19 cellular contexts compared by ENCODE assay signal in genomic region chr17:17365476-17366110, GRCh38.
"Had no signal": no experiment of that assay in that cellular context is flagged by ENCODE, and none has a peak within 500 bp of the region (broad histone marks: within the 10 kb centered on the region; RNA-seq: fewer than 3 reads in every experiment).

No MANE protein-coding gene starts in this region.

- H3K4me1 ChIP-seq: psoas muscle, tibial artery had no signal

- H3K4me3 ChIP-seq: body of pancreas, cardiac muscle cell, left lung, ovary, psoas muscle, tibial artery had no signal

- H3K27ac ChIP-seq: body of pancreas, cardiac muscle cell, left lung, ovary, psoas muscle, tibial artery had no signal

- FAIRE-seq: endometrium had no signal

- ATAC-seq: activated CD4-positive, CD25-positive, alpha-beta regulatory T cell treated with anti-CD3 and anti-CD28 coated beads, Interleukin-2, amount 50 U/mL, for 24 hours; activated naive CD8-positive, alpha-beta T cell treated with anti-CD3 and anti-CD28 coated beads, Interleukin-2, amount 50 U/mL, for 24 hours; body of pancreas; left lung; naive thymus-derived CD8-positive, alpha-beta T cell; psoas muscle; right cardiac atrium had no signal

- H3K27me3 ChIP-seq: body of pancreas, cardiac muscle cell, left lung, ovary had no signal

- H3K36me3 ChIP-seq: cardiac muscle cell, left lung, ovary had no signal

- DNase-seq: activated CD4-positive, alpha-beta memory T cell treated with anti-CD3 and anti-CD28 coated beads, Interleukin-2, amount 10 ng/mL, durations not matched to agents 7 days and 5 days; activated CD4-positive, alpha-beta T cell treated with anti-CD3 and anti-CD28 coated beads, Interleukin-2, amount 10 ng/mL, durations not matched to agents 24 days and 14 days; activated effector memory CD4-positive, alpha-beta T cell treated with anti-CD3 and anti-CD28 coated beads, Interleukin-2, amount 50 U/mL, for 16 hours; activated naive CD4-positive, alpha-beta T cell treated with anti-CD3 and anti-CD28 coated beads, Interleukin-2, amount 50 U/mL, for 16 hours; activated naive CD8-positive, alpha-beta T cell treated with anti-CD3 and anti-CD28 coated beads, Interleukin-2, amount 50 U/mL, for 24 hours; effector CD4-positive, alpha-beta T cell; naive thymus-derived CD8-positive, alpha-beta T cell; ovary; stimulated activated CD4-positive, alpha-beta T cell treated with anti-CD3 and anti-CD28 coated beads, Interleukin-1b, Interleukin-23, amount 100 ng/mL, for 48 hours; substantia nigra; T1000 had no signal

- H3K9me3 ChIP-seq: body of pancreas, left lung, psoas muscle had no signal
